16 cellular contexts compared by ENCODE assay signal in genomic region chr15:69830425-69830824, GRCh38.
"Had no signal": no experiment of that assay in that cellular context is flagged by ENCODE, and none has a peak within 500 bp of the region (broad histone marks: within the 10 kb centered on the region; RNA-seq: fewer than 3 reads in every experiment).

No MANE protein-coding gene starts in this region.

- ATAC-seq: esophagus mucosa, heart left ventricle, natural killer cell, pancreas, right cardiac atrium had no signal

- H3K4me1 ChIP-seq: heart left ventricle, pancreas, suprapubic skin, tibial artery had no signal

- H3K36me3 ChIP-seq: heart left ventricle, pancreas, suprapubic skin, tibial artery had no signal

- H3K27ac ChIP-seq: dorsolateral prefrontal cortex, heart left ventricle, pancreas, suprapubic skin, tibial artery had no signal

- H3K27me3 ChIP-seq: pancreas, suprapubic skin, tibial artery had no signal

- DNase-seq: cortex of kidney; dorsolateral prefrontal cortex; effector CD8-positive, alpha-beta T cell; heart left ventricle; hypothalamus; kidney glomerular epithelial cell; natural killer cell; occipital lobe; pancreas; right cardiac atrium; stimulated activated CD4-positive, alpha-beta T cell treated with anti-CD3 and anti-CD28 coated beads, Interleukin-2, amount 100 ng/mL, for 48 hours; stimulated activated naive CD4-positive, alpha-beta T cell treated with Interleukin-2 at 50 U/mL for 16 hours; tibial artery had no signal

- H3K9me3 ChIP-seq: heart left ventricle, pancreas, suprapubic skin, tibial artery had no signal

- H3K4me3 ChIP-seq: dorsolateral prefrontal cortex, heart left ventricle, pancreas, smooth muscle cell, suprapubic skin, tibial artery had no signal
